ENCODE assay signal across 15 cellular contexts in the genomic region with DNA sequence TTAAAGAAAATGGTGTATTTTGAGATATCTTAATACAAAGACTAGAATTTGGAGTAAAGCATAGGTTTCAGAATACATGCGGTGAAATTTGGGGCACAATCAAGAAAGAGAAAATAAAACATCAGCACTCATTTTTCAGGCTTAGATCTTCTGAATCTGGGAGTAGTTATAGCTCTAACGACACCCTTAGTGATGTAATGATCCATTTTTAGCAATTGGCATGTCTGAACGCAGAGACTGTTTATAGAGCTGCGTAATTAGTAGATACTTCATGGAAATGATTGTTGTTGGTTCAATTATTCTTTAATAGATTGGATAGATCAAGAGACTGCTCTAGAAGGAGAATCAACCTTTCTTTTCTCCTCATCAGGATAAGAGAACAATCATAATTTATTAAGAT. TPM values are rescaled to one million over a fixed set of nuclear protein-coding genes. Genes with fewer than 3 reads are reported as not detected.
DNase-seq lines count a peak whose midpoint lies in the region; TF ChIP-seq lines count a peak whose summit lies in the region.
"Had no signal": no experiment of that assay in that cellular context is flagged by ENCODE, and none has a peak within 500 bp of the region (broad histone marks: within the 10 kb centered on the region; RNA-seq: fewer than 3 reads in every experiment).

No MANE protein-coding gene starts in this region.

- no peak overlapping the region for H3K4me3 Mint-ChIP-seq in Caco-2 (ENCODE audit: unreplicated experiment)
- H3K4me3 Mint-ChIP-seq: B cell; CD4-positive, alpha-beta T cell had no signal

- WGBS in sigmoid colon, 2 donors = 62 to 66% methylated on average over 4 of the region's 4 CpGs

- H3K9me3 Mint-ChIP-seq in Caco-2 (ENCODE audit: unreplicated experiment) = no peaks in the 10 kb centered on the region
- H3K9me3 Mint-ChIP-seq: CD4-positive, alpha-beta T cell had no signal

- H3K36me3 Mint-ChIP-seq in Caco-2 (ENCODE audit: insufficient read depth, unreplicated experiment) = no peaks in the 10 kb centered on the region

- no peaks in the 10 kb centered on the region for H3K4me1 Mint-ChIP-seq in Caco-2 (ENCODE audit: low read depth, unreplicated experiment)

- DNase-seq in NCI-H748 (lab: John Stamatoyannopoulos, UW; ENCODE audit: unreplicated experiment) (peak; percentile 4), NCI-H748 treated with DMSO at 0.1 percent for 48 hours (lab: John Stamatoyannopoulos, UW) (no peak), cerebellar cortex (ENCODE audit: low spot score) (peak; percentile 36), fibroblast of peridontal ligament (ENCODE audit: extremely low read depth) (peak; percentile 7), GF-D8 (lab: John Stamatoyannopoulos, UW) (no peak), SIG-M5 treated with dmso at 0.1 percent for 504 hours (lab: John Stamatoyannopoulos, UW; ENCODE audit: unreplicated experiment) (no peak), Caco-2 (no peak), sigmoid colon (no peak)
- DNase-seq: C1 segment of cervical spinal cord; CD4-positive, alpha-beta T cell; DMS79; IMR-90 had no signal

- intact Hi-C loops in Caco-2 (cut with micrococcal nuclease; ENCODE audit: unreplicated experiment) = no loop called here
- intact Hi-C loops in sigmoid colon (cut with DNase I) = no loop called here

- no peak overlapping the region for H3K27ac Mint-ChIP-seq in Caco-2 (ENCODE audit: unreplicated experiment)
- H3K27ac Mint-ChIP-seq: B cell; CD4-positive, alpha-beta T cell had no signal

- BruUV-seq in Caco-2 (replicated peaks; lab: Mats Ljungman, UMichigan) = no TSS peak

- no peak for TF ChIP-seq CTCF in Caco-2 (IDR thresholded peaks at IDR 0.05; ENCODE audit: insufficient read depth in 1 of 2, low read depth in 1 of 2, low read length in 1 of 2, severe bottlenecking in 1 of 2, unreplicated experiment in 1 of 2)
- TF ChIP-seq CTCF in sigmoid colon (IDR thresholded peaks at IDR 0.05) = no peak

- CTCF ChIA-PET in Caco-2 (lab: Charles Lee) = no interaction called here

- H3K36me3 ChIP-seq in Caco-2 (ENCODE audit: control insufficient read depth, insufficient read depth, low read length) (no peaks in the 10 kb centered on the region), sigmoid colon (no peaks in the 10 kb centered on the region)
- H3K36me3 ChIP-seq: HAP-1 had no signal

- no peak for TF ChIP-seq EP300 in sigmoid colon (IDR thresholded peaks at IDR 0.05)

- no peaks in the 10 kb centered on the region for H3K27me3 Mint-ChIP-seq in Caco-2 (ENCODE audit: insufficient read depth, unreplicated experiment)
- H3K27me3 Mint-ChIP-seq: CD4-positive, alpha-beta T cell had no signal

- POLR2A ChIA-PET in Caco-2 (lab: Charles Lee) = no interaction called here

- H3K4me1 ChIP-seq in Caco-2 (no peaks in the 10 kb centered on the region), sigmoid colon (no peaks in the 10 kb centered on the region)
- H3K4me1 ChIP-seq: HAP-1 had no signal

- H3K9me3 ChIP-seq in Caco-2 = no peaks in the 10 kb centered on the region
- no peaks in the 10 kb centered on the region for H3K9me3 ChIP-seq in sigmoid colon
- H3K9me3 ChIP-seq: HAP-1 had no signal

- H3K27me3 ChIP-seq in Caco-2 (replicated peaks; ENCODE audit: control insufficient read depth, insufficient read depth, low read length) (no peaks in the 10 kb centered on the region), sigmoid colon (no peaks in the 10 kb centered on the region)

- H3K4me3 ChIP-seq in Caco-2 (ENCODE audit: low read depth, low read length) (no peak overlapping the region), sigmoid colon (no peak overlapping the region)
- H3K4me3 ChIP-seq: HAP-1 had no signal

- TF ChIP-seq POLR2A in sigmoid colon (IDR thresholded peaks at IDR 0.05) = no peak

- no peak overlapping the region for H3K27ac ChIP-seq in sigmoid colon
- H3K27ac ChIP-seq: 22Rv1 had no signal

RNA-seq across cellular contexts. Expression of a gene that starts 47.5 kb away (rescaled TPM):
- total RNA-seq in Caco-2 (2022) = 23.1 and 25.4 TPM in 2 replicates
- total RNA-seq in sigmoid colon = 10 to 100 TPM; 35.1 to 47.9 (median 42.1) TPM
- 10 to 100 TPM; 10.2 to 17.9 (median 17.1) TPM for polyA plus RNA-seq in sigmoid colon

Comparison
In these comparisons a context has a peak if more than half of its experiments do, and no peak if none do; other contexts are left out.
1. DNase-seq: peak in NCI-H748 (single experiment), cerebellar cortex (single experiment) and fibroblast of peridontal ligament (single experiment); none in NCI-H748 treated with DMSO at 0.1 percent for 48 hours (single experiment), GF-D8 (single experiment), SIG-M5 treated with dmso at 0.1 percent for 504 hours (single experiment), Caco-2 (0 of 2) and sigmoid colon (single experiment).